ENCODE assay signal across 2 cellular contexts in genomic region chr9:33172256-33172678, GRCh38.
TF ChIP-seq lines count a peak whose summit lies in the region.

No MANE protein-coding gene starts in this region.

TF ChIP-seq in K562, 482 proteins besides CTCF, POLR2A, EP300 and RAD21 (continues in another document):
- TF ChIP-seq POLR2G (IDR thresholded peaks at IDR 0.05; ENCODE audit: low read depth, low read length) (no peak), MCM5 (IDR thresholded peaks at IDR 0.05; ENCODE audit: low read depth) (no peak), CHAMP1 (IDR thresholded peaks at IDR 0.05) (peak; percentile 45; the same call in 1 of the 2 replicates), CEBPB (tag; IDR thresholded peaks at IDR 0.05) (peak; percentile 27; the same call in 1 of the 2 replicates), KDM1A (IDR thresholded peaks at IDR 0.05) (peak; percentile 56 to 60; a peak in 2 of 4 replicates), ARID4B (CRISPR knock-in tag; IDR thresholded peaks at IDR 0.05) (no peak), VEZF1 (CRISPR knock-in tag; IDR thresholded peaks at IDR 0.05) (peak; percentile 34), C11orf30 (IDR thresholded peaks at IDR 0.05; ENCODE audit: low read depth) (peak; percentile 69), ARID1B (IDR thresholded peaks at IDR 0.05) (peak; percentile 84), SIRT6 (IDR thresholded peaks at IDR 0.05; ENCODE audit: low read depth, low read length) (no peak), SOX6 (IDR thresholded peaks at IDR 0.05) (peak; percentile 97), MEF2A (IDR thresholded peaks at IDR 0.05; ENCODE audit: control insufficient read depth, low read depth, low read length) (no peak), NCOR1 (IDR thresholded peaks at IDR 0.05) (peak; percentile 73), MAFG (tag; conservative IDR thresholded peaks at IDR 0.05) (peak; percentile 79), ZNF511 (CRISPR knock-in tag; IDR thresholded peaks at IDR 0.05) (no peak), CSDE1 (IDR thresholded peaks at IDR 0.05) (no peak), CTBP1 (IDR thresholded peaks at IDR 0.05; ENCODE audit: borderline replicate concordance) (peak; percentile 54; the same call in 1 of the 2 replicates), ARNT (IDR thresholded peaks at IDR 0.05) (0 out of 4 replicates have a peak, but pooled peaks of 1 of the 2 experiments have one; percentile 71)
- TF ChIP-seq, protein P1, sequence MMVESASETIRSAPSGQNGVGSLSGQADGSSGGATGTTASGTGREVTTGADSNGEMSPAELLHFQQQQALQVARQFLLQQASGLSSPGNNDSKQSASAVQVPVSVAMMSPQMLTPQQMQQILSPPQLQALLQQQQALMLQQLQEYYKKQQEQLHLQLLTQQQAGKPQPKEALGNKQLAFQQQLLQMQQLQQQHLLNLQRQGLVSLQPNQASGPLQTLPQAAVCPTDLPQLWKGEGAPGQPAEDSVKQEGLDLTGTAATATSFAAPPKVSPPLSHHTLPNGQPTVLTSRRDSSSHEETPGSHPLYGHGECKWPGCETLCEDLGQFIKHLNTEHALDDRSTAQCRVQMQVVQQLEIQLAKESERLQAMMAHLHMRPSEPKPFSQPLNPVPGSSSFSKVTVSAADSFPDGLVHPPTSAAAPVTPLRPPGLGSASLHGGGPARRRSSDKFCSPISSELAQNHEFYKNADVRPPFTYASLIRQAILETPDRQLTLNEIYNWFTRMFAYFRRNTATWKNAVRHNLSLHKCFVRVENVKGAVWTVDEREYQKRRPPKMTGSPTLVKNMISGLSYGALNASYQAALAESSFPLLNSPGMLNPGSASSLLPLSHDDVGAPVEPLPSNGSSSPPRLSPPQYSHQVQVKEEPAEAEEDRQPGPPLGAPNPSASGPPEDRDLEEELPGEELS (CRISPR knock-in tag; IDR thresholded peaks at IDR 0.05; ENCODE audit: borderline replicate concordance): no peak

TF ChIP-seq in HepG2, 621 proteins besides CTCF, POLR2A, EP300 and RAD21 (continues in another document):
- no peak for TF ChIP-seq FOXP1 (IDR thresholded peaks at IDR 0.05)
- TF ChIP-seq FOXP1 (CRISPR knock-in tag; IDR thresholded peaks at IDR 0.05): peak; percentile 23; the same call in 1 of the 2 replicates
- no peak for TF ChIP-seq AKAP8 (CRISPR knock-in tag; IDR thresholded peaks at IDR 0.05)
- no peak for TF ChIP-seq KAT7 (CRISPR knock-in tag; IDR thresholded peaks at IDR 0.05; ENCODE audit: borderline replicate concordance)
- 0 out of 2 replicates have a peak, but pooled peaks have one; percentile 37 for TF ChIP-seq HNF1A (IDR thresholded peaks at IDR 0.05; ENCODE audit: low read depth)
- TF ChIP-seq HNF1A (CRISPR knock-in tag; IDR thresholded peaks at IDR 0.05; ENCODE audit: borderline replicate concordance): no peak
- TF ChIP-seq CREB1 (IDR thresholded peaks at IDR 0.05): no peak
- peak; percentile 23 for TF ChIP-seq CREB1 (CRISPR knock-in tag; IDR thresholded peaks at IDR 0.05)
- no peak for TF ChIP-seq ARNT2 (CRISPR knock-in tag; IDR thresholded peaks at IDR 0.05; ENCODE audit: low read depth)
- TF ChIP-seq HOXD1 (CRISPR knock-in tag; IDR thresholded peaks at IDR 0.05): no peak
- TF ChIP-seq GTF3A (CRISPR knock-in tag; conservative IDR thresholded peaks at IDR 0.05): no peak
- TF ChIP-seq MAF1 (CRISPR knock-in tag; IDR thresholded peaks at IDR 0.05; ENCODE audit: borderline replicate concordance): 0 out of 2 replicates have a peak, but pooled peaks have one; percentile 42
- no peak for TF ChIP-seq SKI (IDR thresholded peaks at IDR 0.05; ENCODE audit: partially characterized antibody)
- no peak for TF ChIP-seq PCBP2 (optimal IDR thresholded peaks at IDR 0.05; ENCODE audit: low read depth, low read length, poor library complexity, severe bottlenecking)
- TF ChIP-seq ZNF251 (CRISPR knock-in tag; IDR thresholded peaks at IDR 0.05): no peak
- no peak for TF ChIP-seq THAP9 (CRISPR knock-in tag; IDR thresholded peaks at IDR 0.05; ENCODE audit: borderline replicate concordance)
- TF ChIP-seq MTF2 (CRISPR knock-in tag; IDR thresholded peaks at IDR 0.05; ENCODE audit: borderline replicate concordance): no peak
- TF ChIP-seq, protein P2, sequence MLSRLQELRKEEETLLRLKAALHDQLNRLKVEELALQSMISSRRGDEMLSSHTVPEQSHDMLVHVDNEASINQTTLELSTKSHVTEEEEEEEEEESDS (CRISPR knock-in tag; IDR thresholded peaks at IDR 0.05; ENCODE audit: borderline replicate concordance): no peak
- TF ChIP-seq, protein P3, sequence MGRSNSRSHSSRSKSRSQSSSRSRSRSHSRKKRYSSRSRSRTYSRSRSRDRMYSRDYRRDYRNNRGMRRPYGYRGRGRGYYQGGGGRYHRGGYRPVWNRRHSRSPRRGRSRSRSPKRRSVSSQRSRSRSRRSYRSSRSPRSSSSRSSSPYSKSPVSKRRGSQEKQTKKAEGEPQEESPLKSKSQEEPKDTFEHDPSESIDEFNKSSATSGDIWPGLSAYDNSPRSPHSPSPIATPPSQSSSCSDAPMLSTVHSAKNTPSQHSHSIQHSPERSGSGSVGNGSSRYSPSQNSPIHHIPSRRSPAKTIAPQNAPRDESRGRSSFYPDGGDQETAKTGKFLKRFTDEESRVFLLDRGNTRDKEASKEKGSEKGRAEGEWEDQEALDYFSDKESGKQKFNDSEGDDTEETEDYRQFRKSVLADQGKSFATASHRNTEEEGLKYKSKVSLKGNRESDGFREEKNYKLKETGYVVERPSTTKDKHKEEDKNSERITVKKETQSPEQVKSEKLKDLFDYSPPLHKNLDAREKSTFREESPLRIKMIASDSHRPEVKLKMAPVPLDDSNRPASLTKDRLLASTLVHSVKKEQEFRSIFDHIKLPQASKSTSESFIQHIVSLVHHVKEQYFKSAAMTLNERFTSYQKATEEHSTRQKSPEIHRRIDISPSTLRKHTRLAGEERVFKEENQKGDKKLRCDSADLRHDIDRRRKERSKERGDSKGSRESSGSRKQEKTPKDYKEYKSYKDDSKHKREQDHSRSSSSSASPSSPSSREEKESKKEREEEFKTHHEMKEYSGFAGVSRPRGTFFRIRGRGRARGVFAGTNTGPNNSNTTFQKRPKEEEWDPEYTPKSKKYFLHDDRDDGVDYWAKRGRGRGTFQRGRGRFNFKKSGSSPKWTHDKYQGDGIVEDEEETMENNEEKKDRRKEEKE (IDR thresholded peaks at IDR 0.05): no peak
- TF ChIP-seq ZBTB37 (CRISPR knock-in tag; IDR thresholded peaks at IDR 0.05): no peak
- TF ChIP-seq, protein P4, sequence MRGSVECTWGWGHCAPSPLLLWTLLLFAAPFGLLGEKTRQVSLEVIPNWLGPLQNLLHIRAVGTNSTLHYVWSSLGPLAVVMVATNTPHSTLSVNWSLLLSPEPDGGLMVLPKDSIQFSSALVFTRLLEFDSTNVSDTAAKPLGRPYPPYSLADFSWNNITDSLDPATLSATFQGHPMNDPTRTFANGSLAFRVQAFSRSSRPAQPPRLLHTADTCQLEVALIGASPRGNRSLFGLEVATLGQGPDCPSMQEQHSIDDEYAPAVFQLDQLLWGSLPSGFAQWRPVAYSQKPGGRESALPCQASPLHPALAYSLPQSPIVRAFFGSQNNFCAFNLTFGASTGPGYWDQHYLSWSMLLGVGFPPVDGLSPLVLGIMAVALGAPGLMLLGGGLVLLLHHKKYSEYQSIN (CRISPR knock-in tag; IDR thresholded peaks at IDR 0.05; ENCODE audit: borderline replicate concordance): no peak
- TF ChIP-seq DNMT1 (CRISPR knock-in tag; IDR thresholded peaks at IDR 0.05): no peak
- TF ChIP-seq KLF15 (CRISPR knock-in tag; IDR thresholded peaks at IDR 0.05; ENCODE audit: borderline replicate concordance): no peak
- no peak for TF ChIP-seq SOX6 (IDR thresholded peaks at IDR 0.05)
- TF ChIP-seq SOX6 (CRISPR knock-in tag; IDR thresholded peaks at IDR 0.05): peak; percentile 97; the same call in 1 of the 2 replicates
- TF ChIP-seq HHEX (CRISPR knock-in tag; IDR thresholded peaks at IDR 0.05): no peak
- no peak for TF ChIP-seq FOXA1 (IDR thresholded peaks at IDR 0.05)
- TF ChIP-seq FOXA1 (CRISPR knock-in tag; IDR thresholded peaks at IDR 0.05): peak; percentile 29; the same call in 1 of the 2 replicates
- no peak for TF ChIP-seq ZBTB20 (CRISPR knock-in tag; IDR thresholded peaks at IDR 0.05; ENCODE audit: borderline replicate concordance, low read depth)
- 0 out of 2 replicates have a peak, but pooled peaks have one; percentile 8 for TF ChIP-seq USF2 (IDR thresholded peaks at IDR 0.05; ENCODE audit: low read depth, low read length)
- no peak for TF ChIP-seq USF2 (CRISPR knock-in tag; IDR thresholded peaks at IDR 0.05; ENCODE audit: borderline replicate concordance)
- TF ChIP-seq RFXANK (CRISPR knock-in tag; IDR thresholded peaks at IDR 0.05): no peak
- no peak for TF ChIP-seq ZNF782 (CRISPR knock-in tag; IDR thresholded peaks at IDR 0.05; ENCODE audit: borderline replicate concordance)
- no peak for TF ChIP-seq NCOR1 (IDR thresholded peaks at IDR 0.05; ENCODE audit: borderline replicate concordance, low read length)
- no peak for TF ChIP-seq ZNF879 (CRISPR knock-in tag; IDR thresholded peaks at IDR 0.05)
- TF ChIP-seq, protein P5, sequence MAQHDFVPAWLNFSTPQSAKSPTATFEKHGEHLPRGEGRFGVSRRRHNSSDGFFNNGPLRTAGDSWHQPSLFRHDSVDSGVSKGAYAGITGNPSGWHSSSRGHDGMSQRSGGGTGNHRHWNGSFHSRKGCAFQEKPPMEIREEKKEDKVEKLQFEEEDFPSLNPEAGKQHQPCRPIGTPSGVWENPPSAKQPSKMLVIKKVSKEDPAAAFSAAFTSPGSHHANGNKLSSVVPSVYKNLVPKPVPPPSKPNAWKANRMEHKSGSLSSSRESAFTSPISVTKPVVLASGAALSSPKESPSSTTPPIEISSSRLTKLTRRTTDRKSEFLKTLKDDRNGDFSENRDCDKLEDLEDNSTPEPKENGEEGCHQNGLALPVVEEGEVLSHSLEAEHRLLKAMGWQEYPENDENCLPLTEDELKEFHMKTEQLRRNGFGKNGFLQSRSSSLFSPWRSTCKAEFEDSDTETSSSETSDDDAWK (CRISPR knock-in tag; IDR thresholded peaks at IDR 0.05): no peak
- TF ChIP-seq RBFOX2 (IDR thresholded peaks at IDR 0.05; ENCODE audit: low read depth, low read length): no peak
- no peak for TF ChIP-seq PLRG1 (conservative IDR thresholded peaks at IDR 0.05)
- no peak for TF ChIP-seq ZNF549 (CRISPR knock-in tag; IDR thresholded peaks at IDR 0.05)
